Comparison of ENCODE assay signal across 17 cellular contexts in genomic region chr2:25269234-25269633, GRCh38.
"Had no signal": no experiment of that assay in that cellular context is flagged by ENCODE, and none has a peak within 500 bp of the region (broad histone marks: within the 10 kb centered on the region; RNA-seq: fewer than 3 reads in every experiment).

No MANE protein-coding gene starts in this region.

- H3K27me3 ChIP-seq: adrenal gland, gastroesophageal sphincter, left lung, pancreas, tibial artery, vagina had no signal

- H3K9me3 Mint-ChIP-seq: central memory CD8-positive, alpha-beta T cell; memory B cell had no signal

- H3K4me3 Mint-ChIP-seq: central memory CD8-positive, alpha-beta T cell; memory B cell had no signal

- H3K4me3 ChIP-seq: adrenal gland, gastroesophageal sphincter, left lung, pancreas, tibial artery, vagina had no signal

- H3K27me3 Mint-ChIP-seq: central memory CD8-positive, alpha-beta T cell; memory B cell had no signal

- ATAC-seq: gastroesophageal sphincter, left lung, pancreas had no signal

- DNase-seq: activated gamma-delta T cell; activated T-cell treated with anti-CD3 and anti-CD28 coated beads, Interleukin-2, amount 50 U/mL, for 1 hour; adrenal gland; cortex of kidney; effector memory CD4-positive, alpha-beta T cell; left lung; pancreas; stimulated activated CD4-positive, alpha-beta T cell treated with anti-CD3 and anti-CD28 coated beads, Interleukin-4, amount 100 ng/mL, for 1 hour; SW 1271; T1000; tibial artery had no signal

- FAIRE-seq: keratinocyte, pancreas had no signal

- H3K4me1 ChIP-seq: pancreas had no signal

- H3K27ac Mint-ChIP-seq: memory B cell had no signal

- H3K9me3 ChIP-seq: adrenal gland, gastroesophageal sphincter, left lung, pancreas, tibial artery, vagina had no signal

- H3K27ac ChIP-seq: adrenal gland, epithelial cell of prostate, gastroesophageal sphincter, left lung, pancreas, tibial artery, vagina had no signal
